Comparison of ENCODE assay signal across 9 cellular contexts in genomic region chr10:88952647-88953111, GRCh38. TPM values are rescaled to one million over a fixed set of nuclear protein-coding genes. Genes with fewer than 3 reads are reported as not detected.
A peak's percentile ranks its signal among the peaks of the same experiment; 100 is the strongest.
DNase-seq lines count a peak whose midpoint lies in the region; ATAC-seq and TF ChIP-seq lines count a peak whose summit lies in the region.
"Had no signal": no experiment of that assay in that cellular context is flagged by ENCODE, and none has a peak within 500 bp of the region (broad histone marks: within the 10 kb centered on the region; RNA-seq: fewer than 3 reads in every experiment).

TSS of gene ACTA2 (minus strand) at chr10:88952773. CDS start at chr10:88948930, 3,843 bp downstream.

- H3K4me3 ChIP-seq in AG04450 (ENCODE audit: low read depth, low read length) (peak within 1 kb of the TSS; percentile 60), fibroblast of villous mesenchyme (ENCODE audit: low read depth, low read length) (peak within 1 kb of the TSS; percentile 54), neutrophil (ENCODE audit: low read depth in 1 of 2, low read length in 1 of 2) (no peak within 1 kb of the TSS)

- POLR2A ChIA-PET in AG04450 (lab: Yijun Ruan, JAX): interaction anchor here (0.7 to 0.9 kb wide), 3 partner anchors 21 to 255 kb away, joined by 3 read pairs; partner anchors contain the start of gene CH25H

- peak within 1 kb of the TSS; percentile 95 for H3K27ac ChIP-seq in AG04450 (ENCODE audit: low read depth, low read length)
- peak within 1 kb of the TSS; percentile 39 for H3K27ac ChIP-seq in neutrophil

- DNase-seq in AG04450 (ENCODE audit: low read depth, low spot score) (peak; percentile 65), fibroblast of villous mesenchyme (ENCODE audit: low read depth) (peak; percentile 65), NOMO-1 treated with dmso at 0.1 percent for 144 hours (lab: John Stamatoyannopoulos, UW; ENCODE audit: unreplicated experiment) (no peak)
- DNase-seq in NK-92 treated with Interleukin-12 subunit alpha and Interleukin-12 subunit beta, amount 100 ng/mL, for 24 hours (lab: John Stamatoyannopoulos, UW): no peak
- DNase-seq: DMS153 had no signal

- ATAC-seq in SK-N-SH treated with all-trans-retinoic acid at 6 μM for 48 hours: peak; percentile 63
- no peak for ATAC-seq in GM18861 (IDR thresholded peaks at IDR 0.05; ENCODE audit: unreplicated experiment)
- no peak for ATAC-seq in HG03432 (IDR thresholded peaks at IDR 0.05; ENCODE audit: unreplicated experiment)

- CTCF ChIA-PET in AG04450 (lab: Charles Lee): interaction anchor here (0.5 to 1.4 kb wide), 2 partner anchors 77 to 297 kb away, joined by 3 to 4 read pairs; no protein-coding TSS in a partner anchor

- peaks cover 0 to 4% of the 10 kb centered on the region in 2 experiments for H3K4me1 ChIP-seq in neutrophil (ENCODE audit: control insufficient read depth in 1 of 2, insufficient read depth in 1 of 2, low read depth in 1 of 2, low read length in 1 of 2)

- TF ChIP-seq CTCF in AG04450 (IDR thresholded peaks at IDR 0.05; ENCODE audit: low read depth, low read length): 0 out of 2 replicates have a peak, but pooled peaks have one; percentile 2
- no peak for TF ChIP-seq CTCF in fibroblast of villous mesenchyme (IDR thresholded peaks at IDR 0.05; ENCODE audit: insufficient read depth, low read depth, low read length)
- TF ChIP-seq CTCF in neutrophil (IDR thresholded peaks at IDR 0.05): no peak

- H3K9me3 ChIP-seq in AG04450 (ENCODE audit: control insufficient read depth, insufficient read depth, low read length) (no peaks in the 10 kb centered on the region), neutrophil (no peaks in the 10 kb centered on the region)

- H3K27me3 ChIP-seq in AG04450 (ENCODE audit: control insufficient read depth, insufficient read depth, low read length) (no peaks in the 10 kb centered on the region), neutrophil (no peaks in the 10 kb centered on the region)

- no peaks in the 10 kb centered on the region for H3K36me3 ChIP-seq in neutrophil

TF ChIP-seq in SK-N-SH treated with all-trans-retinoic acid at 6 μM for 48 hours, 23 proteins besides CTCF, POLR2A, EP300 and RAD21:
- TF ChIP-seq ZFP30 (CRISPR knock-in tag; IDR thresholded peaks at IDR 0.05): no peak
- TF ChIP-seq ZNF8 (CRISPR knock-in tag; IDR thresholded peaks at IDR 0.05): no peak
- TF ChIP-seq, protein P1, sequence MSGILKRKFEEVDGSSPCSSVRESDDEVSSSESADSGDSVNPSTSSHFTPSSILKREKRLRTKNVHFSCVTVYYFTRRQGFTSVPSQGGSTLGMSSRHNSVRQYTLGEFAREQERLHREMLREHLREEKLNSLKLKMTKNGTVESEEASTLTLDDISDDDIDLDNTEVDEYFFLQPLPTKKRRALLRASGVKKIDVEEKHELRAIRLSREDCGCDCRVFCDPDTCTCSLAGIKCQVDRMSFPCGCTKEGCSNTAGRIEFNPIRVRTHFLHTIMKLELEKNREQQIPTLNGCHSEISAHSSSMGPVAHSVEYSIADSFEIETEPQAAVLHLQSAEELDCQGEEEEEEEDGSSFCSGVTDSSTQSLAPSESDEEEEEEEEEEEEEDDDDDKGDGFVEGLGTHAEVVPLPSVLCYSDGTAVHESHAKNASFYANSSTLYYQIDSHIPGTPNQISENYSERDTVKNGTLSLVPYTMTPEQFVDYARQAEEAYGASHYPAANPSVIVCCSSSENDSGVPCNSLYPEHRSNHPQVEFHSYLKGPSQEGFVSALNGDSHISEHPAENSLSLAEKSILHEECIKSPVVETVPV (CRISPR knock-in tag; IDR thresholded peaks at IDR 0.05): no peak
- no peak for TF ChIP-seq GLIS3 (CRISPR knock-in tag; IDR thresholded peaks at IDR 0.05)
- no peak for TF ChIP-seq TSHZ2 (CRISPR knock-in tag; IDR thresholded peaks at IDR 0.05)
- TF ChIP-seq SNAI2 (CRISPR knock-in tag; IDR thresholded peaks at IDR 0.05): no peak
- TF ChIP-seq BACH2 (CRISPR knock-in tag; IDR thresholded peaks at IDR 0.05; ENCODE audit: borderline replicate concordance): no peak
- TF ChIP-seq, protein P2, sequence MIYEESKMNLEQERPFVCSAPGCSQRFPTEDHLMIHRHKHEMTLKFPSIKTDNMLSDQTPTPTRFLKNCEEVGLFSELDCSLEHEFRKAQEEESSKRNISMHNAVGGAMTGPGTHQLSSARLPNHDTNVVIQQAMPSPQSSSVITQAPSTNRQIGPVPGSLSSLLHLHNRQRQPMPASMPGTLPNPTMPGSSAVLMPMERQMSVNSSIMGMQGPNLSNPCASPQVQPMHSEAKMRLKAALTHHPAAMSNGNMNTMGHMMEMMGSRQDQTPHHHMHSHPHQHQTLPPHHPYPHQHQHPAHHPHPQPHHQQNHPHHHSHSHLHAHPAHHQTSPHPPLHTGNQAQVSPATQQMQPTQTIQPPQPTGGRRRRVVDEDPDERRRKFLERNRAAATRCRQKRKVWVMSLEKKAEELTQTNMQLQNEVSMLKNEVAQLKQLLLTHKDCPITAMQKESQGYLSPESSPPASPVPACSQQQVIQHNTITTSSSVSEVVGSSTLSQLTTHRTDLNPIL (CRISPR knock-in tag; IDR thresholded peaks at IDR 0.05; ENCODE audit: low read depth): no peak
- TF ChIP-seq ISL1 (CRISPR knock-in tag; IDR thresholded peaks at IDR 0.05): no peak
- TF ChIP-seq, protein P3, sequence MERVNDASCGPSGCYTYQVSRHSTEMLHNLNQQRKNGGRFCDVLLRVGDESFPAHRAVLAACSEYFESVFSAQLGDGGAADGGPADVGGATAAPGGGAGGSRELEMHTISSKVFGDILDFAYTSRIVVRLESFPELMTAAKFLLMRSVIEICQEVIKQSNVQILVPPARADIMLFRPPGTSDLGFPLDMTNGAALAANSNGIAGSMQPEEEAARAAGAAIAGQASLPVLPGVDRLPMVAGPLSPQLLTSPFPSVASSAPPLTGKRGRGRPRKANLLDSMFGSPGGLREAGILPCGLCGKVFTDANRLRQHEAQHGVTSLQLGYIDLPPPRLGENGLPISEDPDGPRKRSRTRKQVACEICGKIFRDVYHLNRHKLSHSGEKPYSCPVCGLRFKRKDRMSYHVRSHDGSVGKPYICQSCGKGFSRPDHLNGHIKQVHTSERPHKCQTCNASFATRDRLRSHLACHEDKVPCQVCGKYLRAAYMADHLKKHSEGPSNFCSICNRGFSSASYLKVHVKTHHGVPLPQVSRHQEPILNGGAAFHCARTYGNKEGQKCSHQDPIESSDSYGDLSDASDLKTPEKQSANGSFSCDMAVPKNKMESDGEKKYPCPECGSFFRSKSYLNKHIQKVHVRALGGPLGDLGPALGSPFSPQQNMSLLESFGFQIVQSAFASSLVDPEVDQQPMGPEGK (CRISPR knock-in tag; IDR thresholded peaks at IDR 0.05; ENCODE audit: borderline replicate concordance): no peak
- TF ChIP-seq ZNF70 (CRISPR knock-in tag; IDR thresholded peaks at IDR 0.05): no peak
- no peak for TF ChIP-seq ZC3H10 (CRISPR knock-in tag; IDR thresholded peaks at IDR 0.05)
- no peak for TF ChIP-seq ZFP3 (CRISPR knock-in tag; IDR thresholded peaks at IDR 0.05)

RNA-seq across cellular contexts. Expression of gene ACTA2, which starts in this region (rescaled TPM):
- 815 and 1,080 TPM in 2 replicates for polyA plus RNA-seq in AG04450 (2011; rRNA removed)
- polyA minus RNA-seq in AG04450 (2011; rRNA and poly(A)+ RNA removed): 1,329 and 1,598 TPM in 2 replicates
- total RNA-seq in fibroblast of villous mesenchyme: 2,403 and 2,598 TPM in 2 replicates

Comparison
In these comparisons a context has a peak if more than half of its experiments do, and no peak if none do; other contexts are left out.
1. DNase-seq: peak in AG04450 (single experiment) and fibroblast of villous mesenchyme (single experiment); none in NK-92 treated with Interleukin-12 subunit alpha and Interleukin-12 subunit beta, amount 100 ng/mL, for 24 hours (single experiment) and NOMO-1 treated with dmso at 0.1 percent for 144 hours (single experiment).
2. H3K4me3 ChIP-seq: peak in AG04450 (single experiment) and fibroblast of villous mesenchyme (single experiment); none in neutrophil (0 of 2).